20 cellular contexts compared by ENCODE assay signal in the genomic region with DNA sequence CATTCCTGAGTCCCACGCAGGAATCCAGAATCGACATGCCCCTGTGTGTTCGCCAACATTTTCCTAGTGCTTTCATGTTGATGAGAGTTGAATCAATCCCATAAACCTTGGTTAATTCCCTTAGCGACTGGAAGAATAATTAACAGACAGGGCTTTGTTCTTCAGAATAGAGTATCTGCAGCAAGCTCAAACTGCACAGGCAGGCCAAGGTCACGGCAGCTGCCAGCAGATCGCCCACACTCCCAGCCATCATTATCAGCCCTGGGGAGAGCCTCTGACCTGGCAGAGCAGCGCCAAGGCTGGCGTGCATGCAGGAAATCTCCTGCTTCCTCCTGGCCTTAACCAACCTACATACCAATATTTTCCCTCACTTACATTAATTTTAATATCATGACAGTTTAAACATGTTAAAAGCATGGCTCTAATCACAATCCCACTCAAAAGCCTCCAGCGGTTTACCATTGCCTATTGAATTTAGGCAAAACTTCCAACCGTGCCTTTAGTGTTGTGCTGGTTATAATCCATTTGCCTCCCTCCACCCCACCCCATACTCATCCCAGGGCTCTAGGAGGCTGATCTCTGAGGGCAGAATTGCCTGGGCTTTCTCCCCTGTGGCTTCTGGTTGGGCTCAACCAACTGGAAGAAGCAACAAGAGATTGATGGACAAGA. TPM values are rescaled to one million over a fixed set of nuclear protein-coding genes. Genes with fewer than 3 reads are reported as not detected.
DNase-seq lines count a peak whose midpoint lies in the region; ATAC-seq and TF ChIP-seq lines count a peak whose summit lies in the region.
"Had no signal": no experiment of that assay in that cellular context is flagged by ENCODE, and none has a peak within 500 bp of the region (broad histone marks: within the 10 kb centered on the region; RNA-seq: fewer than 3 reads in every experiment).

No MANE protein-coding gene starts in this region.

- no peaks in the 10 kb centered on the region for H3K79me2 ChIP-seq in PC-9 (ENCODE audit: low read depth)

- no peaks in the 10 kb centered on the region for H3K36me3 Mint-ChIP-seq in Caco-2 (ENCODE audit: insufficient read depth, unreplicated experiment)
- H3K36me3 Mint-ChIP-seq: stimulated activated memory B cell treated with anti-CD40 and anti-IgM and Interleukin-4, amounts not matched to agents 10 μg/mL and 1 μg/mL and 100 μg/mL, for 72 hours had no signal

- no peaks in the 10 kb centered on the region for H3K36me3 ChIP-seq in Peyer's patch
- no peaks in the 10 kb centered on the region for H3K36me3 ChIP-seq in heart left ventricle
- H3K36me3 ChIP-seq in mucosa of descending colon (ENCODE audit: low read depth): peaks cover 2% of the 10 kb centered on the region
- no peaks in the 10 kb centered on the region for H3K36me3 ChIP-seq in Caco-2 (ENCODE audit: control insufficient read depth, insufficient read depth, low read length)
- H3K36me3 ChIP-seq in PC-9 (ENCODE audit: low read depth): no peaks in the 10 kb centered on the region
- H3K36me3 ChIP-seq: esophagus squamous epithelium, left lung had no signal

- 29 to 42% (median 39%) methylated on average over 10 of the region's 10 CpGs for WGBS in heart left ventricle, 4 donors

- no peak for TF ChIP-seq CTCF in Peyer's patch (IDR thresholded peaks at IDR 0.05)
- TF ChIP-seq CTCF in heart left ventricle (IDR thresholded peaks at IDR 0.05): no peak
- no peak for TF ChIP-seq CTCF in mucosa of descending colon (IDR thresholded peaks at IDR 0.05)
- no peak for TF ChIP-seq CTCF in Caco-2 (IDR thresholded peaks at IDR 0.05; ENCODE audit: insufficient read depth in 1 of 2, low read depth in 1 of 2, low read length in 1 of 2, severe bottlenecking in 1 of 2, unreplicated experiment in 1 of 2)
- no peak for TF ChIP-seq CTCF in PC-9 (conservative IDR thresholded peaks at IDR 0.05)

- TF ChIP-seq POLR2A in Peyer's patch (IDR thresholded peaks at IDR 0.05): no peak
- no peak for TF ChIP-seq POLR2A in heart left ventricle (IDR thresholded peaks at IDR 0.05)

- peaks cover 2% of the 10 kb centered on the region for H3K9me3 Mint-ChIP-seq in Caco-2 (ENCODE audit: unreplicated experiment)
- H3K9me3 Mint-ChIP-seq: activated naive CD4-positive, alpha-beta T cell treated with anti-CD3 and anti-CD28 coated beads for 36 hours; activated T-cell treated with anti-CD3 and anti-CD28 coated beads, Interleukin-2, amount 50 U/mL, for 24 hours; central memory CD8-positive, alpha-beta T cell had no signal

- no peaks in the 10 kb centered on the region for H3K4me1 Mint-ChIP-seq in Caco-2 (ENCODE audit: low read depth, unreplicated experiment)
- H3K4me1 Mint-ChIP-seq: central memory CD8-positive, alpha-beta T cell had no signal

- ATAC-seq in heart left ventricle: peak; percentile 87 to 96 (median 94)
- peak; percentile 71 for ATAC-seq in mucosa of descending colon
- ATAC-seq: activated CD4-positive, CD25-positive, alpha-beta regulatory T cell treated with anti-CD3 and anti-CD28 coated beads, Interleukin-2, amount 50 U/mL, for 24 hours; left lung; Panc1; stimulated activated memory B cell treated with anti-CD40 and anti-IgM and Interleukin-4, amounts not matched to agents 10 μg/mL and 1 μg/mL and 100 μg/mL, for 72 hours had no signal

- H3K27me3 ChIP-seq in Peyer's patch: no peaks in the 10 kb centered on the region
- no peaks in the 10 kb centered on the region for H3K27me3 ChIP-seq in heart left ventricle
- H3K27me3 ChIP-seq in Caco-2 (replicated peaks; ENCODE audit: control insufficient read depth, insufficient read depth, low read length): no peaks in the 10 kb centered on the region
- H3K27me3 ChIP-seq in PC-9 (ENCODE audit: insufficient read depth, low read depth): peaks cover 84% of the 10 kb centered on the region
- H3K27me3 ChIP-seq: esophagus squamous epithelium, left lung had no signal

- DNase-seq in Ammon's horn (ENCODE audit: low spot score): peak; percentile 34
- peak in 2 of 3 donors; percentile 69 to 76 for DNase-seq in Peyer's patch
- peak; percentile 63 to 78 (median 66) for DNase-seq in heart left ventricle
- peak in 1 of 3 donors; percentile 34 for DNase-seq in mucosa of descending colon
- DNase-seq in Caco-2: no peak
- no peak for DNase-seq in HuH-7.5 (ENCODE audit: low spot score)
- no peak for DNase-seq in NCI-H1048 (lab: John Stamatoyannopoulos, UW)
- DNase-seq in PC-9: no peak
- DNase-seq: activated naive CD4-positive, alpha-beta T cell treated with anti-CD3 and anti-CD28 coated beads for 36 hours; activated T-cell treated with anti-CD3 and anti-CD28 coated beads, Interleukin-2, amount 50 U/mL, for 24 hours; effector CD4-positive, alpha-beta T cell; esophagus squamous epithelium; left lung; NCI-H1436 treated with DMSO at 0.1 percent for 48 hours; NCI-H2227 treated with DMSO at 0.1 percent for 48 hours; stimulated activated CD4-positive, alpha-beta T cell treated with anti-CD3 and anti-CD28 coated beads, Interleukin-1b, Interleukin-23, amount 100 ng/mL, for 48 hours had no signal

- no peak overlapping the region for H3K4me3 Mint-ChIP-seq in Caco-2 (ENCODE audit: unreplicated experiment)
- H3K4me3 Mint-ChIP-seq: activated naive CD4-positive, alpha-beta T cell treated with anti-CD3 and anti-CD28 coated beads for 36 hours; activated T-cell treated with anti-CD3 and anti-CD28 coated beads, Interleukin-2, amount 50 U/mL, for 24 hours; central memory CD8-positive, alpha-beta T cell; stimulated activated memory B cell treated with anti-CD40 and anti-IgM and Interleukin-4, amounts not matched to agents 10 μg/mL and 1 μg/mL and 100 μg/mL, for 72 hours had no signal

- intact Hi-C loops in heart left ventricle (cut with DNase I) (no loop called here), mucosa of descending colon (cut with DNase I, micrococcal nuclease) (no loop called here), Caco-2 (cut with micrococcal nuclease; ENCODE audit: unreplicated experiment) (no loop called here), PC-9 (cut with micrococcal nuclease; ENCODE audit: unreplicated experiment) (no loop called here)

- BruUV-seq in Caco-2 (replicated peaks; lab: Mats Ljungman, UMichigan): no TSS peak
- no TSS peak for BruUV-seq in PC-9 (replicated peaks; lab: Mats Ljungman, UMichigan)

- H3K4me1 ChIP-seq in Peyer's patch (peaks cover 0 to 4% (median 0%) of the 10 kb centered on the region in 4 donors), heart left ventricle (peaks cover 0 to 27% (median 8%) of the 10 kb centered on the region in 12 donors), mucosa of descending colon (ENCODE audit: low read depth) (peaks cover 2% of the 10 kb centered on the region), Caco-2 (no peaks in the 10 kb centered on the region), PC-9 (replicated peaks; ENCODE audit: insufficient read depth) (no peaks in the 10 kb centered on the region)
- H3K4me1 ChIP-seq: left lung had no signal

- POLR2A ChIA-PET in Caco-2 (lab: Charles Lee) (no interaction called here), PC-9 (lab: Charles Lee; ENCODE audit: unreplicated experiment) (no interaction called here)

- no peak overlapping the region for H3K4me2 ChIP-seq in PC-9

- no peaks in the 10 kb centered on the region for H3F3A ChIP-seq in PC-9 (ENCODE audit: insufficient read depth, low read depth)

- no peak overlapping the region for H2AFZ ChIP-seq in PC-9

- no peak overlapping the region for H3K27ac Mint-ChIP-seq in Caco-2 (ENCODE audit: unreplicated experiment)
- H3K27ac Mint-ChIP-seq: activated naive CD4-positive, alpha-beta T cell treated with anti-CD3 and anti-CD28 coated beads for 36 hours; activated T-cell treated with anti-CD3 and anti-CD28 coated beads, Interleukin-2, amount 50 U/mL, for 24 hours; stimulated activated memory B cell treated with anti-CD40 and anti-IgM and Interleukin-4, amounts not matched to agents 10 μg/mL and 1 μg/mL and 100 μg/mL, for 72 hours had no signal

- H3K9me2 ChIP-seq in PC-9 (ENCODE audit: insufficient read depth): no peaks in the 10 kb centered on the region

- H3K27ac ChIP-seq in Peyer's patch: peak overlapping the region in 1 of 4 donors; percentile 6
- peak overlapping the region in 5 of 12 donors; percentile 3 to 51 (median 36) for H3K27ac ChIP-seq in heart left ventricle
- H3K27ac ChIP-seq in PC-9: no peak overlapping the region
- H3K27ac ChIP-seq: esophagus squamous epithelium, left lung had no signal

- no peaks in the 10 kb centered on the region for H3K27me3 Mint-ChIP-seq in Caco-2 (ENCODE audit: insufficient read depth, unreplicated experiment)
- H3K27me3 Mint-ChIP-seq: activated T-cell treated with anti-CD3 and anti-CD28 coated beads, Interleukin-2, amount 50 U/mL, for 24 hours had no signal

- H4K20me1 ChIP-seq in PC-9 (ENCODE audit: insufficient read depth): no peaks in the 10 kb centered on the region

- H3K9me3 ChIP-seq in Peyer's patch: no peaks in the 10 kb centered on the region
- H3K9me3 ChIP-seq in heart left ventricle: no peaks in the 10 kb centered on the region
- no peaks in the 10 kb centered on the region for H3K9me3 ChIP-seq in mucosa of descending colon
- H3K9me3 ChIP-seq in Caco-2: no peaks in the 10 kb centered on the region
- no peaks in the 10 kb centered on the region; the same call in 1 of the 2 replicates for H3K9me3 ChIP-seq in PC-9 (ENCODE audit: insufficient read depth, low read depth)
- H3K9me3 ChIP-seq: esophagus squamous epithelium, left lung had no signal

- CTCF ChIA-PET in Caco-2 (lab: Charles Lee) (no interaction called here), PC-9 (lab: Charles Lee) (no interaction called here)

- no peak overlapping the region for H3K4me3 ChIP-seq in Peyer's patch
- no peak overlapping the region for H3K4me3 ChIP-seq in heart left ventricle
- H3K4me3 ChIP-seq in mucosa of descending colon: no peak overlapping the region
- H3K4me3 ChIP-seq in Caco-2 (ENCODE audit: low read depth, low read length): no peak overlapping the region
- H3K4me3 ChIP-seq in PC-9: no peak overlapping the region
- H3K4me3 ChIP-seq: esophagus squamous epithelium, left lung had no signal

RNA-seq across cellular contexts. Expression of a gene that starts 46.8 kb away (rescaled TPM):
- 10 to 100 TPM; 58.6 to 94.5 (median 85.8) TPM for total RNA-seq in Peyer's patch
- 10 to 100 TPM; 28.4 to 54.2 (median 35.0) TPM for total RNA-seq in heart left ventricle
- polyA plus RNA-seq in heart left ventricle: 10 to 100 TPM; 22.6 to 23.9 TPM
- total RNA-seq in mucosa of descending colon: 10 to 100 TPM; 52.2 to 66.4 (median 57.6) TPM
- 89.0 and 95.7 TPM in 2 replicates for total RNA-seq in Caco-2 (2022)
- total RNA-seq in PC-9 (2021): 26.0 and 30.8 TPM in 2 replicates

Comparison
In these comparisons a context has a peak if more than half of its experiments do, and no peak if none do; other contexts are left out.
1. DNase-seq: peak in Ammon's horn (single experiment), Peyer's patch (2 of 3) and heart left ventricle (5 of 5); none in Caco-2 (0 of 2), HuH-7.5 (single experiment), NCI-H1048 (single experiment) and PC-9 (0 of 2).